ENCODE assay signal across 8 cellular contexts in genomic region chr1:37473431-37474050, GRCh38. TPM values are rescaled to one million over a fixed set of nuclear protein-coding genes. Genes with fewer than 3 reads are reported as not detected.
DNase-seq lines count a peak whose midpoint lies in the region; ATAC-seq and TF ChIP-seq lines count a peak whose summit lies in the region.

No MANE protein-coding gene starts in this region.

- peaks cover 0 to 2% (median 0%) of the 10 kb centered on the region in 8 donors for H3K9me3 Mint-ChIP-seq in CD4-positive, alpha-beta memory T cell
- no peaks in the 10 kb centered on the region for H3K9me3 Mint-ChIP-seq in activated naive CD4-positive, alpha-beta T cell treated with anti-CD3 and anti-CD28 coated beads for 36 hours

- TF ChIP-seq CTCF in cardiac muscle cell (IDR thresholded peaks at IDR 0.05; ENCODE audit: low read depth, low read length) (no peak), prostate gland (IDR thresholded peaks at IDR 0.05) (peak in 1 of 4 experiments; percentile 2)

- TF ChIP-seq POLR2A in prostate gland (IDR thresholded peaks at IDR 0.05), result no peak

- no peaks in the 10 kb centered on the region for H3K27me3 ChIP-seq in CD4-positive, alpha-beta memory T cell (ENCODE audit: insufficient read depth, low read length)
- H3K27me3 ChIP-seq in cardiac muscle cell (peaks cover 19% of the 10 kb centered on the region), prostate gland (replicated peaks; ENCODE audit: insufficient read depth) (no peaks in the 10 kb centered on the region)

- DNase-seq in CD4-positive, alpha-beta memory T cell, result peak; percentile 58 to 75 (median 72)
- DNase-seq in activated naive CD4-positive, alpha-beta T cell treated with anti-CD3 and anti-CD28 coated beads for 36 hours, result peak; percentile 57
- DNase-seq in cardiac muscle cell (ENCODE audit: low read depth in 1 of 2, low spot score in 1 of 2) (no peak), prostate gland (ENCODE audit: low spot score) (no peak), NCI-H748 treated with DMSO at 0.1 percent for 48 hours (lab: John Stamatoyannopoulos, UW) (no peak)

- intact Hi-C loops in CD4-positive, alpha-beta memory T cell (cut with micrococcal nuclease), result loop anchor here (1.0 to 2.0 kb wide), 4 partner anchors 14 to 458 kb away; partner anchors contain the start of gene MEAF6
- intact Hi-C loops in activated naive CD4-positive, alpha-beta T cell treated with anti-CD3 and anti-CD28 coated beads for 36 hours (cut with micrococcal nuclease), result loop anchor here (2.0 to 10.0 kb wide), 2 partner anchors 521 to 539 kb away; partner anchors contain the start of genes SF3A3 and UTP11
- intact Hi-C loops in prostate gland (cut with DNase I), result no loop called here

- peaks cover 23% of the 10 kb centered on the region for H3K36me3 ChIP-seq in CD4-positive, alpha-beta memory T cell (ENCODE audit: insufficient read depth, low read length)
- H3K36me3 ChIP-seq in KOPT-K1 (ENCODE audit: insufficient read depth, low read length), result peaks cover 21% of the 10 kb centered on the region
- H3K36me3 ChIP-seq in cardiac muscle cell, result peaks cover 4% of the 10 kb centered on the region
- H3K36me3 ChIP-seq in prostate gland, result peaks cover 4 to 14% of the 10 kb centered on the region in 2 donors

- CTCF ChIA-PET in CD4-positive, alpha-beta memory T cell (lab: Charles Lee; ENCODE audit: partially characterized antibody), result interaction anchor here (0.8 to 10.6 kb wide), 4 partner anchors 14 to 38 kb away, joined by 3 to 219 read pairs (median 52); no protein-coding TSS in a partner anchor
- CTCF ChIA-PET in activated naive CD4-positive, alpha-beta T cell treated with anti-CD3 and anti-CD28 coated beads for 36 hours (lab: Charles Lee), result interaction anchor here (1.0 to 10.9 kb wide), 7 partner anchors 8 to 321 kb away, joined by 3 to 127 read pairs (median 4); partner anchors contain the start of gene GNL2

- peak overlapping the region; percentile 96 for H3K27ac ChIP-seq in CD4-positive, alpha-beta memory T cell (ENCODE audit: low read depth, low read length)
- H3K27ac ChIP-seq in KOPT-K1 (ENCODE audit: low read depth, low read length, poor library complexity, severe bottlenecking) (peak overlapping the region; percentile 72), cardiac muscle cell (no peak overlapping the region), prostate gland (peak overlapping the region; percentile 94 to 97)

- peaks cover 34% of the 10 kb centered on the region for H3K4me1 ChIP-seq in CD4-positive, alpha-beta memory T cell (ENCODE audit: insufficient read depth, low read length)
- H3K4me1 ChIP-seq in cardiac muscle cell (ENCODE audit: low read depth), result peaks cover 8% of the 10 kb centered on the region
- H3K4me1 ChIP-seq in prostate gland (replicated peaks), result peaks cover 14% of the 10 kb centered on the region

- POLR2A ChIA-PET in CD4-positive, alpha-beta memory T cell (lab: Charles Lee; ENCODE audit: partially characterized antibody), result interaction anchor here (0.7 to 10.8 kb wide), 8 partner anchors 8 to 869 kb away, joined by 3 to 229 read pairs (median 12); partner anchors contain the start of genes CDCA8 and MEAF6

- H3K4me3 Mint-ChIP-seq in CD4-positive, alpha-beta memory T cell, result peak overlapping the region; percentile 81 to 98 (median 94)
- H3K4me3 Mint-ChIP-seq in activated naive CD4-positive, alpha-beta T cell treated with anti-CD3 and anti-CD28 coated beads for 36 hours, result peak overlapping the region; percentile 84

- peaks cover 31 to 44% of the 10 kb centered on the region in 2 donors for H3K36me3 Mint-ChIP-seq in CD4-positive, alpha-beta memory T cell
- peaks cover 35% of the 10 kb centered on the region for H3K36me3 Mint-ChIP-seq in activated naive CD4-positive, alpha-beta T cell treated with anti-CD3 and anti-CD28 coated beads for 36 hours (ENCODE audit: low read depth)

- peak overlapping the region; percentile 81 to 100 (median 93) for H3K27ac Mint-ChIP-seq in CD4-positive, alpha-beta memory T cell
- H3K27ac Mint-ChIP-seq in activated naive CD4-positive, alpha-beta T cell treated with anti-CD3 and anti-CD28 coated beads for 36 hours, result peak overlapping the region; percentile 68

- peaks cover 33 to 58% (median 39%) of the 10 kb centered on the region in 4 donors for H3K4me1 Mint-ChIP-seq in CD4-positive, alpha-beta memory T cell
- peaks cover 33% of the 10 kb centered on the region for H3K4me1 Mint-ChIP-seq in activated naive CD4-positive, alpha-beta T cell treated with anti-CD3 and anti-CD28 coated beads for 36 hours (ENCODE audit: low read depth)

- ATAC-seq in GM18867 (IDR thresholded peaks at IDR 0.05; ENCODE audit: unreplicated experiment) (no peak), GM21737 (IDR thresholded peaks at IDR 0.05; ENCODE audit: unreplicated experiment) (no peak)

- no peaks in the 10 kb centered on the region for H3K9me3 ChIP-seq in CD4-positive, alpha-beta memory T cell (ENCODE audit: control insufficient read depth in 1 of 2, low read length in 2 of 2)
- H3K9me3 ChIP-seq in KOPT-K1 (ENCODE audit: insufficient read depth, low read length, poor library complexity, severe bottlenecking) (no peaks in the 10 kb centered on the region), cardiac muscle cell (ENCODE audit: low read depth) (no peaks in the 10 kb centered on the region), prostate gland (no peaks in the 10 kb centered on the region)

- 28% methylated on average over 12 of the region's 12 CpGs for WGBS in prostate gland

- peaks cover 0 to 2% of the 10 kb centered on the region in 2 donors for H3K27me3 Mint-ChIP-seq in CD4-positive, alpha-beta memory T cell
- H3K27me3 Mint-ChIP-seq in activated naive CD4-positive, alpha-beta T cell treated with anti-CD3 and anti-CD28 coated beads for 36 hours (ENCODE audit: low read depth), result no peaks in the 10 kb centered on the region

- H3K4me3 ChIP-seq in CD4-positive, alpha-beta memory T cell (ENCODE audit: low read length in 2 of 2), result peak overlapping the region; percentile 31 to 96
- peak overlapping the region; percentile 78 for H3K4me3 ChIP-seq in cardiac muscle cell
- peak overlapping the region; percentile 89 to 94 for H3K4me3 ChIP-seq in prostate gland

RNA-seq across cellular contexts. Expression of gene ZC3H12A, which starts 0.8 kb away (rescaled TPM):
- 10 to 100 TPM; 54.6 to 60.7 TPM for total RNA-seq in CD4-positive, alpha-beta memory T cell
- 10 to 100 TPM; 10.6 to 19.9 TPM for polyA plus RNA-seq in CD4-positive, alpha-beta memory T cell
- total RNA-seq in activated naive CD4-positive, alpha-beta T cell treated with anti-CD3 and anti-CD28 coated beads for 36 hours, result 10 to 100 TPM; 29.0 to 33.6 TPM
- 8.8 and 14.0 TPM in 2 replicates for total RNA-seq in cardiac muscle cell
- 5.2 and 10.1 TPM in 2 replicates for polyA plus RNA-seq in cardiac muscle cell
- 10 to 100 TPM; 74.4 to 97.1 TPM for total RNA-seq in prostate gland

RNA-seq across cellular contexts. Expression of gene MEAF6, which starts 41.0 kb away (rescaled TPM):
- total RNA-seq in CD4-positive, alpha-beta memory T cell, result 10 to 100 TPM; 97.9 to 98.2 TPM
- polyA plus RNA-seq in CD4-positive, alpha-beta memory T cell, result 100 to 1,000 TPM; 132 to 221 TPM
- 10 to 100 TPM; 57.5 to 62.8 TPM for total RNA-seq in activated naive CD4-positive, alpha-beta T cell treated with anti-CD3 and anti-CD28 coated beads for 36 hours
- total RNA-seq in cardiac muscle cell, result 138 and 157 TPM in 2 replicates
- polyA plus RNA-seq in cardiac muscle cell, result 68.2 and 77.0 TPM in 2 replicates
- total RNA-seq in prostate gland, result 100 to 1,000 TPM; 175 to 252 TPM

Comparison
In these comparisons a context has a peak if more than half of its experiments do, and no peak if none do; other contexts are left out.
1. DNase-seq: peak in CD4-positive, alpha-beta memory T cell (5 of 5) and activated naive CD4-positive, alpha-beta T cell treated with anti-CD3 and anti-CD28 coated beads for 36 hours (single experiment); none in cardiac muscle cell (0 of 2), prostate gland (single experiment) and NCI-H748 treated with DMSO at 0.1 percent for 48 hours (single experiment).
2. Peak in every context shown above with its lines, with median percentiles within 50 percentile points of each other: H3K4me3 ChIP-seq.